7 cellular contexts compared by ENCODE assay signal in genomic region chr6:133837801-133838349, GRCh38. TPM values are rescaled to one million over a fixed set of nuclear protein-coding genes. Genes with fewer than 3 reads are reported as not detected.
DNase-seq lines count a peak whose midpoint lies in the region; ATAC-seq and TF ChIP-seq lines count a peak whose summit lies in the region.

No MANE protein-coding gene starts in this region.

- no peaks in the 10 kb centered on the region for H3K9me3 ChIP-seq in esophagus muscularis mucosa
- no peaks in the 10 kb centered on the region for H3K9me3 ChIP-seq in neuronal stem cell (replicated peaks in 1 of 2; ENCODE audit: control insufficient read depth in 2 of 2, insufficient read depth in 1 of 2, low read depth in 1 of 2, low read length in 2 of 2)
- no peaks in the 10 kb centered on the region for H3K9me3 ChIP-seq in tibial artery

- H3K4me3 ChIP-seq in esophagus muscularis mucosa = peak overlapping the region; percentile 50 to 59 (median 52)
- H3K4me3 ChIP-seq in neuronal stem cell (ENCODE audit: low read length in 2 of 2) = peak overlapping the region in 1 of 2 donors; percentile 79
- peak overlapping the region; percentile 38 to 50 for H3K4me3 ChIP-seq in tibial artery

- peak overlapping the region; percentile 81 for H2AFZ ChIP-seq in neuronal stem cell (ENCODE audit: low read length)

- no peak overlapping the region for H2AK5ac ChIP-seq in neuronal stem cell (ENCODE audit: low read depth, low read length)

- peak overlapping the region; percentile 93 for H3K18ac ChIP-seq in neuronal stem cell (ENCODE audit: low read length)

- in situ Hi-C loops in GM13976 (cut with MboI; ENCODE audit: low sequenced_read_pairs, unreplicated experiment) = no loop called here

- no peaks in the 10 kb centered on the region for H3K27me3 ChIP-seq in esophagus muscularis mucosa
- peaks cover 0 to 7% (median 0%) of the 10 kb centered on the region in 3 experiments for H3K27me3 ChIP-seq in neuronal stem cell (ENCODE audit: control insufficient read depth in 3 of 3, insufficient read depth in 3 of 3, low read depth in 1 of 3, low read length in 3 of 3)
- H3K27me3 ChIP-seq in tibial artery = peaks cover 0 to 5% of the 10 kb centered on the region in 2 donors

- no peak overlapping the region for H2BK120ac ChIP-seq in neuronal stem cell (ENCODE audit: low read depth, low read length)

- peak; percentile 57 for ATAC-seq in HG03025 (IDR thresholded peaks at IDR 0.05; ENCODE audit: low FRiP score, unreplicated experiment)

- H4K91ac ChIP-seq in neuronal stem cell (ENCODE audit: low read depth, low read length, poor library complexity) = no peak overlapping the region

- H3K27ac ChIP-seq in esophagus muscularis mucosa (replicated peaks in 1 of 4) = peak overlapping the region in 1 of 4 donors; percentile 48
- no peak overlapping the region for H3K27ac ChIP-seq in neuronal stem cell (replicated peaks; ENCODE audit: low read length)
- H3K27ac ChIP-seq in tibial artery = no peak overlapping the region

- no peak for TF ChIP-seq EP300 in esophagus muscularis mucosa (IDR thresholded peaks at IDR 0.05)

- TF ChIP-seq POLR2A in esophagus muscularis mucosa (IDR thresholded peaks at IDR 0.05; ENCODE audit: low read depth) = no peak

- no peaks in the 10 kb centered on the region for H3K36me3 ChIP-seq in esophagus muscularis mucosa
- no peaks in the 10 kb centered on the region for H3K36me3 ChIP-seq in neuronal stem cell (replicated peaks in 1 of 2; ENCODE audit: control insufficient read depth in 2 of 2, insufficient read depth in 2 of 2, low read length in 2 of 2)
- no peaks in the 10 kb centered on the region for H3K36me3 ChIP-seq in tibial artery

- peak; percentile 71 for DNase-seq in GM13976 (ENCODE audit: low spot score)
- peak; percentile 60 for DNase-seq in NCI-H524 treated with DMSO at 0.1 percent for 48 hours (lab: John Stamatoyannopoulos, UW)
- DNase-seq in activated T-cell treated with anti-CD3 and anti-CD28 coated beads for 4 hours = peak; percentile 39
- no peak for DNase-seq in esophagus muscularis mucosa (ENCODE audit: extremely low spot score)
- DNase-seq in neuronal stem cell (ENCODE audit: low spot score) = peak; percentile 46
- DNase-seq in tibial artery = peak in 1 of 2 donors; percentile 29

- H3K23ac ChIP-seq in neuronal stem cell (ENCODE audit: low read depth, low read length, poor library complexity) = peak overlapping the region; percentile 23

- TF ChIP-seq CTCF in GM13976 (IDR thresholded peaks at IDR 0.05; ENCODE audit: borderline replicate concordance, control extremely low read depth, extremely low read depth, insufficient read depth, missing control alignments) (peak; percentile 81), esophagus muscularis mucosa (IDR thresholded peaks at IDR 0.05) (peak; percentile 56 to 81 (median 77)), tibial artery (IDR thresholded peaks at IDR 0.05) (peak; percentile 36 to 46)

- H3K4me1 ChIP-seq in esophagus muscularis mucosa (peaks cover 0 to 10% (median 4%) of the 10 kb centered on the region in 4 donors), neuronal stem cell (ENCODE audit: control insufficient read depth in 2 of 2, insufficient read depth in 1 of 2, low read depth in 1 of 2, low read length in 2 of 2) (peaks cover 0 to 3% of the 10 kb centered on the region in 2 donors), tibial artery (peaks cover 0 to 6% (median 0%) of the 10 kb centered on the region in 4 donors)

- no peak overlapping the region for H2BK12ac ChIP-seq in neuronal stem cell (ENCODE audit: low read length)

- intact Hi-C loops in esophagus muscularis mucosa (cut with DNase I) = loop anchor here (5.0 kb wide), 2 partner anchors 79 to 271 kb away; no protein-coding TSS in a partner anchor
- intact Hi-C loops in tibial artery (cut with DNase I; ENCODE audit: low total_unique reads) = no loop called here

- no peaks in the 10 kb centered on the region for H3K79me1 ChIP-seq in neuronal stem cell (ENCODE audit: low read depth, low read length)

- no peak overlapping the region for H2BK5ac ChIP-seq in neuronal stem cell (ENCODE audit: low read length)

- WGBS in esophagus muscularis mucosa = 54% methylated on average over 11 of the region's 30 CpGs
- no CpG with 5 or more reads among the region's 30 CpGs for WGBS in neuronal stem cell (ENCODE audit: extremely low coverage in 2 of 2, insufficient read length in 2 of 2, insufficient replicate concordance in 1 of 2), 2 donors

- H3K4me2 ChIP-seq in neuronal stem cell (ENCODE audit: insufficient read depth, low read length, poor library complexity, severe bottlenecking) = peak overlapping the region; percentile 59

- no peak overlapping the region for H3K14ac ChIP-seq in neuronal stem cell (ENCODE audit: low read length)

- no peak overlapping the region for H3K4ac ChIP-seq in neuronal stem cell (ENCODE audit: low read length)

- H3K9ac ChIP-seq in neuronal stem cell (ENCODE audit: low read depth, low read length, poor library complexity) = peak overlapping the region; percentile 56

- H4K8ac ChIP-seq in neuronal stem cell (ENCODE audit: low read depth, low read length) = peak overlapping the region; percentile 92

- no peak overlapping the region for H2BK15ac ChIP-seq in neuronal stem cell (ENCODE audit: low read length)

RNA-seq across cellular contexts. Expression of gene TCF21, which starts 51.0 kb away (rescaled TPM):
- total RNA-seq in esophagus muscularis mucosa = 10 to 100 TPM; 22.2 to 44.5 (median 30.8) TPM
- polyA plus RNA-seq in neuronal stem cell (2013, experiment 1 of 2) = 0.14 TPM
- 0.22 TPM for polyA plus RNA-seq in neuronal stem cell (2013, experiment 2 of 2)
